Comparison of ENCODE assay signal across 1 cellular context in genomic region chr3:14826069-14826468, GRCh38.
A peak's percentile ranks its signal among the peaks of the same experiment; 100 is the strongest.
TF ChIP-seq lines count a peak whose summit lies in the region.

No MANE protein-coding gene starts in this region.

TF ChIP-seq in HEK293, 187 proteins besides CTCF, POLR2A, EP300 and RAD21 (continued from another document):
- no peak for TF ChIP-seq ZNF544 (tag by site-specific recombination; IDR thresholded peaks at IDR 0.05)
- peak; percentile 4 for TF ChIP-seq ZNF664 (tag by site-specific recombination; IDR thresholded peaks at IDR 0.05)
